1 cellular context compared by ENCODE assay signal in the genomic region with DNA sequence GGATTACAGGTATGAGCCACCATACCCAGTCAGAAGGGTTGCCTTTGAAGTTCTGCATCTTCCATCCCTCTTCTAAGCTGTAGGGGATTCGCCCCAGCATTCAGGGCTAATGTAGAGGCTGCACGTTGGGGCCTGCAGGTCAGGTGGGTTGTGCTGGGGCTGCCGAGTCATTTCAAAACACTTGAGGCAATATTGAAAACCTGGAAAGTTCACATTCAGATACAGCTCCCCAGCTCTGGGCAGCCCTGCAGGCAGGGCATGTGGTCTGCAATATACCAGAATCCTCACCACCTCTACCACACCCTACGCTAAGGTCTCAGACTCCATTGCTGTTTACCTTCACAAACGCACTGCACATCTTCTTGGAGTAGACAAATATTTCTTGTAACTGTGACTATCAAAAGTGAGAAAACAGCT.
TF ChIP-seq lines count a peak whose summit lies in the region.

No MANE protein-coding gene starts in this region.

TF ChIP-seq in GM12878, 131 proteins besides CTCF, POLR2A, EP300 and RAD21 (continued from another document):
- TF ChIP-seq, protein P1, sequence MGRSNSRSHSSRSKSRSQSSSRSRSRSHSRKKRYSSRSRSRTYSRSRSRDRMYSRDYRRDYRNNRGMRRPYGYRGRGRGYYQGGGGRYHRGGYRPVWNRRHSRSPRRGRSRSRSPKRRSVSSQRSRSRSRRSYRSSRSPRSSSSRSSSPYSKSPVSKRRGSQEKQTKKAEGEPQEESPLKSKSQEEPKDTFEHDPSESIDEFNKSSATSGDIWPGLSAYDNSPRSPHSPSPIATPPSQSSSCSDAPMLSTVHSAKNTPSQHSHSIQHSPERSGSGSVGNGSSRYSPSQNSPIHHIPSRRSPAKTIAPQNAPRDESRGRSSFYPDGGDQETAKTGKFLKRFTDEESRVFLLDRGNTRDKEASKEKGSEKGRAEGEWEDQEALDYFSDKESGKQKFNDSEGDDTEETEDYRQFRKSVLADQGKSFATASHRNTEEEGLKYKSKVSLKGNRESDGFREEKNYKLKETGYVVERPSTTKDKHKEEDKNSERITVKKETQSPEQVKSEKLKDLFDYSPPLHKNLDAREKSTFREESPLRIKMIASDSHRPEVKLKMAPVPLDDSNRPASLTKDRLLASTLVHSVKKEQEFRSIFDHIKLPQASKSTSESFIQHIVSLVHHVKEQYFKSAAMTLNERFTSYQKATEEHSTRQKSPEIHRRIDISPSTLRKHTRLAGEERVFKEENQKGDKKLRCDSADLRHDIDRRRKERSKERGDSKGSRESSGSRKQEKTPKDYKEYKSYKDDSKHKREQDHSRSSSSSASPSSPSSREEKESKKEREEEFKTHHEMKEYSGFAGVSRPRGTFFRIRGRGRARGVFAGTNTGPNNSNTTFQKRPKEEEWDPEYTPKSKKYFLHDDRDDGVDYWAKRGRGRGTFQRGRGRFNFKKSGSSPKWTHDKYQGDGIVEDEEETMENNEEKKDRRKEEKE (IDR thresholded peaks at IDR 0.05): no peak
- no peak for TF ChIP-seq HDGF (IDR thresholded peaks at IDR 0.05)
- no peak for TF ChIP-seq SRF (IDR thresholded peaks at IDR 0.05; ENCODE audit: low read depth in 2 of 2, low read length in 2 of 2)
- no peak for TF ChIP-seq STAT1 (conservative IDR thresholded peaks at IDR 0.05)
- no peak for TF ChIP-seq EZH2 (IDR thresholded peaks at IDR 0.05; ENCODE audit: borderline replicate concordance, control insufficient read depth, low read depth, low read length)
- TF ChIP-seq NR2C2 (IDR thresholded peaks at IDR 0.05; ENCODE audit: borderline replicate concordance, control insufficient read depth, insufficient read length, low read depth): no peak
